16 cellular contexts compared by ENCODE assay signal in genomic region chr2:40274284-40274683, GRCh38.
DNase-seq lines count a peak whose midpoint lies in the region; TF ChIP-seq lines count a peak whose summit lies in the region.
"Had no signal": no experiment of that assay in that cellular context is flagged by ENCODE, and none has a peak within 500 bp of the region (broad histone marks: within the 10 kb centered on the region; RNA-seq: fewer than 3 reads in every experiment).

No MANE protein-coding gene starts in this region.

- H3K27me3 ChIP-seq in DOHH2 (ENCODE audit: control insufficient read depth, low read length), result no peaks in the 10 kb centered on the region
- no peaks in the 10 kb centered on the region for H3K27me3 ChIP-seq in smooth muscle cell (ENCODE audit: low read depth)
- H3K27me3 ChIP-seq in CD8-positive, alpha-beta memory T cell (ENCODE audit: insufficient read depth, low read length, poor library complexity, severe bottlenecking), result no peaks in the 10 kb centered on the region
- no peaks in the 10 kb centered on the region for H3K27me3 ChIP-seq in uterus
- H3K27me3 ChIP-seq in stomach, result no peaks in the 10 kb centered on the region

- H3K4me1 ChIP-seq in DOHH2 (ENCODE audit: control insufficient read depth, low read length), result peaks cover 93% of the 10 kb centered on the region
- no peaks in the 10 kb centered on the region for H3K4me1 ChIP-seq in smooth muscle cell (ENCODE audit: low read depth)
- H3K4me1 ChIP-seq in CD8-positive, alpha-beta memory T cell (ENCODE audit: insufficient read depth, low read length), result no peaks in the 10 kb centered on the region
- H3K4me1 ChIP-seq in uterus, result peaks cover 0 to 9% of the 10 kb centered on the region in 2 donors
- H3K4me1 ChIP-seq in stomach, result peaks cover 0 to 12% (median 3%) of the 10 kb centered on the region in 4 donors

- H3K4me2 ChIP-seq in DOHH2 (ENCODE audit: low read length), result peak overlapping the region; percentile 55
- peak overlapping the region; percentile 25 for H3K4me2 ChIP-seq in smooth muscle cell

- H4K20me1 ChIP-seq in DOHH2 (ENCODE audit: control insufficient read depth, insufficient read depth, low read depth, low read length) (no peaks in the 10 kb centered on the region), smooth muscle cell (ENCODE audit: low read depth) (no peaks in the 10 kb centered on the region)

- H3K4me1 Mint-ChIP-seq in CD8-positive, alpha-beta memory T cell, result no peaks in the 10 kb centered on the region
- H3K4me1 Mint-ChIP-seq: CD14-positive monocyte; CD4-positive, alpha-beta memory T cell had no signal

- CTCF ChIA-PET in CD8-positive, alpha-beta memory T cell (lab: Charles Lee), result no interaction called here

- H3F3A ChIP-seq in DOHH2 (ENCODE audit: control insufficient read depth, insufficient read depth), result peaks cover 16% of the 10 kb centered on the region
- no peaks in the 10 kb centered on the region for H3F3A ChIP-seq in smooth muscle cell (ENCODE audit: low read depth)

- POLR2A ChIA-PET in CD8-positive, alpha-beta memory T cell (lab: Charles Lee), result no interaction called here

- H2AFZ ChIP-seq in smooth muscle cell (ENCODE audit: low read depth), result no peak overlapping the region

- peaks cover 0 to 6% (median 0%) of the 10 kb centered on the region in 5 donors for H3K9me3 Mint-ChIP-seq in CD8-positive, alpha-beta memory T cell

- TF ChIP-seq CTCF in DOHH2 (IDR thresholded peaks at IDR 0.05; ENCODE audit: low read depth, low read length, poor library complexity, severe bottlenecking) (no peak), smooth muscle cell (IDR thresholded peaks at IDR 0.05; ENCODE audit: borderline replicate concordance, insufficient read depth, poor library complexity, severe bottlenecking) (no peak), uterus (IDR thresholded peaks at IDR 0.05) (no peak), stomach (IDR thresholded peaks at IDR 0.05) (no peak)

- DNase-seq in smooth muscle cell (lab: John Stamatoyannopoulos, UW; ENCODE audit: unreplicated experiment) (no peak), uterus (no peak), stomach (no peak), NCI-H2029 (lab: John Stamatoyannopoulos, UW) (no peak)
- DNase-seq in CD8-positive, alpha-beta memory T cell, result no peak
- DNase-seq: ACHN; Calu3; CD4-positive, alpha-beta memory T cell; DMS79 treated with DMSO at 0.1 percent for 48 hours; EL; HCEC 1CT had no signal

- H3K36me3 ChIP-seq in DOHH2 (ENCODE audit: control insufficient read depth, low read length) (no peaks in the 10 kb centered on the region; the same call in 1 of the 2 replicates), smooth muscle cell (ENCODE audit: low read depth) (no peaks in the 10 kb centered on the region), uterus (no peaks in the 10 kb centered on the region), stomach (no peaks in the 10 kb centered on the region)
- H3K36me3 ChIP-seq in CD8-positive, alpha-beta memory T cell (ENCODE audit: insufficient read depth, low read length), result no peaks in the 10 kb centered on the region

- H3K9me3 ChIP-seq in DOHH2 (ENCODE audit: control insufficient read depth, insufficient read depth, low read length) (no peaks in the 10 kb centered on the region), smooth muscle cell (replicated peaks; ENCODE audit: low read depth) (no peaks in the 10 kb centered on the region), uterus (no peaks in the 10 kb centered on the region), stomach (no peaks in the 10 kb centered on the region)
- no peaks in the 10 kb centered on the region for H3K9me3 ChIP-seq in CD8-positive, alpha-beta memory T cell (ENCODE audit: low read length)

- no peak for TF ChIP-seq POLR2A in uterus (IDR thresholded peaks at IDR 0.05)
- no peak for TF ChIP-seq POLR2A in stomach (IDR thresholded peaks at IDR 0.05)

- no peak overlapping the region for H3K4me3 Mint-ChIP-seq in CD8-positive, alpha-beta memory T cell
- H3K4me3 Mint-ChIP-seq: CD14-positive monocyte; CD4-positive, alpha-beta memory T cell had no signal

- no peaks in the 10 kb centered on the region for H3K9me2 ChIP-seq in DOHH2 (replicated peaks; ENCODE audit: control insufficient read depth, low read length)

- H3K27ac Mint-ChIP-seq in CD8-positive, alpha-beta memory T cell, result no peak overlapping the region
- H3K27ac Mint-ChIP-seq: CD14-positive monocyte; CD4-positive, alpha-beta memory T cell had no signal

- intact Hi-C loops in uterus (cut with DNase I; ENCODE audit: low total_unique reads), result no loop called here
- intact Hi-C loops in stomach (cut with DNase I; ENCODE audit: low total_unique reads), result no loop called here

- no peak for TF ChIP-seq EP300 in stomach (IDR thresholded peaks at IDR 0.05)

- no peaks in the 10 kb centered on the region for H3K27me3 Mint-ChIP-seq in CD8-positive, alpha-beta memory T cell
- H3K27me3 Mint-ChIP-seq: CD4-positive, alpha-beta memory T cell had no signal

- peak overlapping the region; percentile 34 for H3K4me3 ChIP-seq in DOHH2 (ENCODE audit: low read length)
- H3K4me3 ChIP-seq in smooth muscle cell, result no peak overlapping the region
- no peak overlapping the region for H3K4me3 ChIP-seq in CD8-positive, alpha-beta memory T cell (ENCODE audit: low read length)
- H3K4me3 ChIP-seq in uterus, result no peak overlapping the region
- no peak overlapping the region for H3K4me3 ChIP-seq in stomach
- H3K4me3 ChIP-seq: GM12878 had no signal

- H3K36me3 Mint-ChIP-seq in CD8-positive, alpha-beta memory T cell, result no peaks in the 10 kb centered on the region
- H3K36me3 Mint-ChIP-seq: CD4-positive, alpha-beta memory T cell had no signal

- WGBS in smooth muscle cell (ENCODE audit: low lambda C conversion rate), result 41% methylated on average over 4 of the region's 4 CpGs
- 77 to 91% (median 86%) methylated on average over 4 of the region's 4 CpGs for WGBS in stomach, 5 donors

- H3K79me2 ChIP-seq in DOHH2 (ENCODE audit: control insufficient read depth, low read length) (peaks cover 58% of the 10 kb centered on the region), smooth muscle cell (ENCODE audit: low read depth) (no peaks in the 10 kb centered on the region)

- H3K9ac ChIP-seq in smooth muscle cell (ENCODE audit: low read depth), result no peak overlapping the region

- H3K27ac ChIP-seq in DOHH2 (ENCODE audit: low read depth, low read length) (peak overlapping the region; percentile 73), cingulate gyrus (ENCODE audit: low read depth, low read length) (peak overlapping the region; percentile 73), smooth muscle cell (ENCODE audit: low read depth) (no peak overlapping the region), uterus (no peak overlapping the region), stomach (no peak overlapping the region)
- H3K27ac ChIP-seq in CD8-positive, alpha-beta memory T cell (ENCODE audit: low read depth, low read length), result no peak overlapping the region
- H3K27ac ChIP-seq: HL-60 had no signal

Comparison
In these comparisons a context has a peak if more than half of its experiments do, and no peak if none do; other contexts are left out.
1. H3K27ac ChIP-seq: peak in DOHH2 (single experiment) and cingulate gyrus (single experiment); none in smooth muscle cell (single experiment), CD8-positive, alpha-beta memory T cell (single experiment), uterus (0 of 2) and stomach (0 of 5).